In genomic region chr11:79367844-79368243, GRCh38 we compare ENCODE assay signal across 31 cellular contexts.
"Had no signal": no experiment of that assay in that cellular context is flagged by ENCODE, and none has a peak within 500 bp of the region (broad histone marks: within the 10 kb centered on the region; RNA-seq: fewer than 3 reads in every experiment).

No MANE protein-coding gene starts in this region.

- DNase-seq: activated CD4-positive, alpha-beta T cell treated with anti-CD3 and anti-CD28 coated beads, Interleukin-2, amount 10 ng/mL, durations not matched to agents 24 days and 14 days; activated CD4-positive, alpha-beta T cell treated with anti-CD3 and anti-CD28 coated beads, Interleukin-2, amount 50 U/mL, for 4 hours; activated CD4-positive, CD25-positive, alpha-beta regulatory T cell; activated CD8-positive, alpha-beta T cell treated with anti-CD3 and anti-CD28 coated beads for 36 hours; activated gamma-delta T cell; activated naive CD4-positive, alpha-beta T cell treated with Interleukin-2 at 50 U/mL for 16 hours; activated naive CD8-positive, alpha-beta T cell treated with anti-CD3 and anti-CD28 coated beads, Interleukin-2, amount 10 ng/mL, durations not matched to agents 7 days and 5 days; activated T-cell treated with anti-CD3 and anti-CD28 coated beads, Interleukin-2, amount 50 U/mL, for 1 hour; activated T-cell treated with anti-CD3 and anti-CD28 coated beads, Interleukin-2, amount 50 U/mL, for 72 hours; amygdala; MM.1S; MV-4-11; NCI-H1092; NCI-H1436 treated with DMSO at 0.1 percent for 48 hours; NCI-H1694 treated with DMSO at 0.1 percent for 48 hours; NCI-H2029; NCI-H510A; NCI-H526; NCI-H748 treated with DMSO at 0.1 percent for 48 hours; NK-92 treated with Interleukin-12 subunit alpha and Interleukin-12 subunit beta, amount 100 ng/mL, for 24 hours; Right ventricle myocardium superior; SW 1271; T-helper 1 cell; T-helper 2 cell; T-helper 9 cell; WERI-Rb-1 had no signal

- H3K4me3 Mint-ChIP-seq: activated CD4-positive, alpha-beta T cell treated with anti-CD3 and anti-CD28 coated beads, Interleukin-2, amount 10 ng/mL, durations not matched to agents 24 days and 14 days; activated CD8-positive, alpha-beta T cell treated with anti-CD3 and anti-CD28 coated beads for 36 hours; activated naive CD4-positive, alpha-beta T cell treated with anti-CD3 and anti-CD28 coated beads, Interleukin-2, amount 50 U/mL, for 24 hours; activated naive CD8-positive, alpha-beta T cell treated with anti-CD3 and anti-CD28 coated beads, Interleukin-2, amount 10 ng/mL, durations not matched to agents 7 days and 5 days; activated T-cell treated with anti-CD3 and anti-CD28 coated beads, Interleukin-2, amount 50 U/mL, for 72 hours; activated T-helper 17 cell treated with anti-CD3 and anti-CD28 coated beads, Interleukin-2, amount 50 U/mL, for 72 hours; central memory CD8-positive, alpha-beta T cell had no signal

- H3K4me1 ChIP-seq: ascending aorta had no signal

- H3K36me3 Mint-ChIP-seq: activated naive CD4-positive, alpha-beta T cell treated with anti-CD3 and anti-CD28 coated beads, Interleukin-2, amount 50 U/mL, for 24 hours; activated naive CD8-positive, alpha-beta T cell treated with anti-CD3 and anti-CD28 coated beads, Interleukin-2, amount 10 ng/mL, durations not matched to agents 7 days and 5 days had no signal

- H3K36me3 ChIP-seq: ascending aorta, cardiac muscle cell, WERI-Rb-1 had no signal

- H3K4me1 Mint-ChIP-seq: activated CD4-positive, alpha-beta T cell treated with anti-CD3 and anti-CD28 coated beads, Interleukin-2, amount 10 ng/mL, durations not matched to agents 24 days and 14 days; activated naive CD4-positive, alpha-beta T cell treated with anti-CD3 and anti-CD28 coated beads, Interleukin-2, amount 50 U/mL, for 24 hours; activated naive CD8-positive, alpha-beta T cell treated with anti-CD3 and anti-CD28 coated beads, Interleukin-2, amount 10 ng/mL, durations not matched to agents 7 days and 5 days; activated T-helper 17 cell treated with anti-CD3 and anti-CD28 coated beads, Interleukin-2, amount 50 U/mL, for 72 hours; central memory CD8-positive, alpha-beta T cell had no signal

- H3K9me3 Mint-ChIP-seq: activated CD4-positive, alpha-beta T cell treated with anti-CD3 and anti-CD28 coated beads, Interleukin-2, amount 10 ng/mL, durations not matched to agents 24 days and 14 days; activated CD8-positive, alpha-beta T cell treated with anti-CD3 and anti-CD28 coated beads for 36 hours; activated naive CD4-positive, alpha-beta T cell treated with anti-CD3 and anti-CD28 coated beads, Interleukin-2, amount 50 U/mL, for 24 hours; activated naive CD8-positive, alpha-beta T cell treated with anti-CD3 and anti-CD28 coated beads, Interleukin-2, amount 10 ng/mL, durations not matched to agents 7 days and 5 days; activated T-helper 17 cell treated with anti-CD3 and anti-CD28 coated beads, Interleukin-2, amount 50 U/mL, for 72 hours had no signal

- H3K4me3 ChIP-seq: ascending aorta, cardiac muscle cell had no signal

- H3K27me3 Mint-ChIP-seq: activated naive CD8-positive, alpha-beta T cell treated with anti-CD3 and anti-CD28 coated beads, Interleukin-2, amount 10 ng/mL, durations not matched to agents 7 days and 5 days; central memory CD8-positive, alpha-beta T cell had no signal

- H3K27ac Mint-ChIP-seq: activated CD4-positive, alpha-beta T cell treated with anti-CD3 and anti-CD28 coated beads, Interleukin-2, amount 10 ng/mL, durations not matched to agents 24 days and 14 days; activated CD8-positive, alpha-beta T cell treated with anti-CD3 and anti-CD28 coated beads for 36 hours; activated naive CD4-positive, alpha-beta T cell treated with anti-CD3 and anti-CD28 coated beads, Interleukin-2, amount 50 U/mL, for 24 hours; activated naive CD8-positive, alpha-beta T cell treated with anti-CD3 and anti-CD28 coated beads, Interleukin-2, amount 10 ng/mL, durations not matched to agents 7 days and 5 days; activated T-cell treated with anti-CD3 and anti-CD28 coated beads, Interleukin-2, amount 50 U/mL, for 72 hours; activated T-helper 17 cell treated with anti-CD3 and anti-CD28 coated beads, Interleukin-2, amount 50 U/mL, for 72 hours had no signal

- H3K27me3 ChIP-seq: ascending aorta, cardiac muscle cell had no signal

- H3K27ac ChIP-seq: ascending aorta, cardiac muscle cell, WERI-Rb-1 had no signal

- ATAC-seq: activated CD8-positive, alpha-beta T cell treated with anti-CD3 and anti-CD28 coated beads for 36 hours; activated T-cell treated with anti-CD3 and anti-CD28 coated beads, Interleukin-2, amount 50 U/mL, for 72 hours; activated T-helper 17 cell treated with anti-CD3 and anti-CD28 coated beads, Interleukin-2, amount 50 U/mL, for 72 hours had no signal

- H3K9me3 ChIP-seq: ascending aorta had no signal
